In genomic region chr2:224343226-224343625, GRCh38 we compare ENCODE assay signal across 37 cellular contexts. TPM values are rescaled to one million over a fixed set of nuclear protein-coding genes. Genes with fewer than 3 reads are reported as not detected.
"Had no signal": no experiment of that assay in that cellular context is flagged by ENCODE, and none has a peak within 500 bp of the region (broad histone marks: within the 10 kb centered on the region; RNA-seq: fewer than 3 reads in every experiment).

No MANE protein-coding gene starts in this region.

- H3K4me1 Mint-ChIP-seq: activated naive CD8-positive, alpha-beta T cell treated with anti-CD3 and anti-CD28 coated beads for 36 hours; activated T-helper 17 cell treated with anti-CD3 and anti-CD28 coated beads, Interleukin-2, amount 50 U/mL, for 72 hours had no signal

- H3K4me3 Mint-ChIP-seq: activated CD8-positive, alpha-beta T cell treated with anti-CD3 and anti-CD28 coated beads for 36 hours; activated naive CD8-positive, alpha-beta T cell treated with anti-CD3 and anti-CD28 coated beads for 36 hours; activated T-cell treated with anti-CD3 and anti-CD28 coated beads, Interleukin-2, amount 50 U/mL, for 72 hours; activated T-helper 17 cell treated with anti-CD3 and anti-CD28 coated beads, Interleukin-2, amount 50 U/mL, for 72 hours had no signal

- H3K4me1 ChIP-seq: body of pancreas, breast epithelium, Peyer's patch had no signal

- H3K27ac ChIP-seq: body of pancreas, breast epithelium, Peyer's patch, SK-N-MC, WERI-Rb-1 had no signal

- H3K9me3 ChIP-seq: body of pancreas, MG63, Peyer's patch had no signal

- H3K36me3 Mint-ChIP-seq: activated naive CD8-positive, alpha-beta T cell treated with anti-CD3 and anti-CD28 coated beads for 36 hours had no signal

- DNase-seq: activated CD4-positive, alpha-beta T cell treated with anti-CD3 and anti-CD28 coated beads for 1 hour; activated CD4-positive, alpha-beta T cell treated with anti-CD3 and anti-CD28 coated beads for 48 hours; activated CD4-positive, alpha-beta T cell treated with anti-CD3 and anti-CD28 coated beads, Interleukin-2, amount 50 U/mL, for 4 hours; activated CD4-positive, CD25-positive, alpha-beta regulatory T cell; activated CD8-positive, alpha-beta T cell treated with anti-CD3 and anti-CD28 coated beads for 36 hours; activated effector memory CD4-positive, alpha-beta T cell treated with anti-CD3 and anti-CD28 coated beads, Interleukin-2, amount 50 U/mL, for 16 hours; activated naive CD4-positive, alpha-beta T cell; activated naive CD4-positive, alpha-beta T cell treated with anti-CD3 and anti-CD28 coated beads, Interleukin-2, amount 50 U/mL, for 16 hours; activated naive CD8-positive, alpha-beta T cell treated with anti-CD3 and anti-CD28 coated beads for 36 hours; activated T-cell treated with anti-CD3 and anti-CD28 coated beads, Interleukin-2, amount 50 U/mL, for 1 hour; activated T-cell treated with anti-CD3 and anti-CD28 coated beads, Interleukin-2, amount 50 U/mL, for 72 hours; amniotic stem cell; aorta; body of pancreas; Kasumi-1; KG1; MG63; NCI-H1048; NCI-H1417; NCI-H146; NCI-H187; NCI-H2081; NCI-H2171 treated with DMSO at 0.1 percent for 48 hours; NCI-H2227 treated with DMSO at 0.1 percent for 48 hours; NCI-H446; NCI-H510A treated with DMSO at 0.1 percent for 48 hours; NCI-H526 treated with DMSO at 0.1 percent for 48 hours; NK-92 treated with Interleukin-12 subunit alpha and Interleukin-12 subunit beta, amount 100 ng/mL, for 24 hours; PC-3; Peyer's patch; RPMI8226; SHP77 treated with DMSO at 0.1 percent for 48 hours; T1000; WERI-Rb-1 had no signal

- H3K27me3 ChIP-seq: body of pancreas, breast epithelium, Peyer's patch had no signal

- H3K4me3 ChIP-seq: body of pancreas, breast epithelium, MG63, Peyer's patch, SK-N-MC had no signal

- H3K9me3 Mint-ChIP-seq: activated CD8-positive, alpha-beta T cell treated with anti-CD3 and anti-CD28 coated beads for 36 hours; activated T-cell treated with anti-CD3 and anti-CD28 coated beads, Interleukin-2, amount 50 U/mL, for 72 hours; activated T-helper 17 cell treated with anti-CD3 and anti-CD28 coated beads, Interleukin-2, amount 50 U/mL, for 72 hours had no signal

- H3K36me3 ChIP-seq: breast epithelium, MG63, Peyer's patch, WERI-Rb-1 had no signal

- H3K27ac Mint-ChIP-seq: activated CD8-positive, alpha-beta T cell treated with anti-CD3 and anti-CD28 coated beads for 36 hours; activated naive CD8-positive, alpha-beta T cell treated with anti-CD3 and anti-CD28 coated beads for 36 hours; activated T-cell treated with anti-CD3 and anti-CD28 coated beads, Interleukin-2, amount 50 U/mL, for 72 hours; activated T-helper 17 cell treated with anti-CD3 and anti-CD28 coated beads, Interleukin-2, amount 50 U/mL, for 72 hours had no signal

- ATAC-seq: activated CD8-positive, alpha-beta T cell treated with anti-CD3 and anti-CD28 coated beads for 36 hours; activated T-cell treated with anti-CD3 and anti-CD28 coated beads, Interleukin-2, amount 50 U/mL, for 72 hours; activated T-helper 17 cell treated with anti-CD3 and anti-CD28 coated beads, Interleukin-2, amount 50 U/mL, for 72 hours; body of pancreas; PC-3 had no signal

RNA-seq across cellular contexts. Expression of gene FAM124B, which starts 58.7 kb away (rescaled TPM):
- total RNA-seq: PC-3 had no signal
- polyA plus RNA-seq: aorta had no signal
